12 cellular contexts compared by ENCODE assay signal in genomic region chr10:43781480-43782361, GRCh38.
DNase-seq lines count a peak whose midpoint lies in the region; ATAC-seq lines count a peak whose summit lies in the region.
"Had no signal": no experiment of that assay in that cellular context is flagged by ENCODE, and none has a peak within 500 bp of the region (broad histone marks: within the 10 kb centered on the region; RNA-seq: fewer than 3 reads in every experiment).

No MANE protein-coding gene starts in this region.

- H4K20me1 ChIP-seq in BLaER1 = no peaks in the 10 kb centered on the region

- H3K4me1 ChIP-seq in BLaER1 = peaks cover 59% of the 10 kb centered on the region
- H3K4me1 ChIP-seq: esophagus squamous epithelium, neural progenitor cell had no signal

- CTCF ChIA-PET in activated CD4-positive, alpha-beta T cell treated with anti-CD3 and anti-CD28 coated beads, Interleukin-2, amount 10 ng/mL, durations not matched to agents 7 days and 5 days (lab: Charles Lee) = no interaction called here

- POLR2A ChIA-PET in activated CD4-positive, alpha-beta T cell treated with anti-CD3 and anti-CD28 coated beads, Interleukin-2, amount 10 ng/mL, durations not matched to agents 7 days and 5 days (lab: Charles Lee) = no interaction called here

- H3K27ac ChIP-seq in BLaER1 = peak overlapping the region; percentile 45
- H3K27ac ChIP-seq: esophagus squamous epithelium, neural progenitor cell had no signal

- DNase-seq in activated CD4-positive, alpha-beta T cell treated with anti-CD3 and anti-CD28 coated beads, Interleukin-2, amount 10 ng/mL, durations not matched to agents 7 days and 5 days = peak; percentile 13
- DNase-seq in myocyte (ENCODE audit: low read depth) = peak; percentile 69
- DNase-seq in LoVo (ENCODE audit: low spot score) = no peak
- DNase-seq in DMS153 (lab: John Stamatoyannopoulos, UW) = no peak
- no peak for DNase-seq in NCI-H2196 treated with DMSO at 0.1 percent for 48 hours (lab: John Stamatoyannopoulos, UW; ENCODE audit: unreplicated experiment)
- DNase-seq: esophagus squamous epithelium, NCI-H2107 had no signal

- ATAC-seq in GM21786 (IDR thresholded peaks at IDR 0.05; ENCODE audit: unreplicated experiment) (peak; percentile 77), HG02884 (IDR thresholded peaks at IDR 0.05; ENCODE audit: unreplicated experiment) (no peak)
- ATAC-seq: CD8-positive, alpha-beta T cell had no signal

- H3K36me3 Mint-ChIP-seq in activated CD4-positive, alpha-beta T cell treated with anti-CD3 and anti-CD28 coated beads, Interleukin-2, amount 10 ng/mL, durations not matched to agents 7 days and 5 days (ENCODE audit: low read depth) = no peaks in the 10 kb centered on the region
- H3K36me3 Mint-ChIP-seq: CD8-positive, alpha-beta T cell; neural progenitor cell had no signal

- peaks cover 24% of the 10 kb centered on the region for H3K4me1 Mint-ChIP-seq in activated CD4-positive, alpha-beta T cell treated with anti-CD3 and anti-CD28 coated beads, Interleukin-2, amount 10 ng/mL, durations not matched to agents 7 days and 5 days

- H3K9me3 ChIP-seq in BLaER1 = no peaks in the 10 kb centered on the region; the same call in 1 of the 2 replicates
- H3K9me3 ChIP-seq: esophagus squamous epithelium had no signal

- no peak overlapping the region for H3K4me3 Mint-ChIP-seq in activated CD4-positive, alpha-beta T cell treated with anti-CD3 and anti-CD28 coated beads, Interleukin-2, amount 10 ng/mL, durations not matched to agents 7 days and 5 days
- H3K4me3 Mint-ChIP-seq: CD8-positive, alpha-beta T cell; neural progenitor cell had no signal

- no peaks in the 10 kb centered on the region for H3K36me3 ChIP-seq in BLaER1
- H3K36me3 ChIP-seq: esophagus squamous epithelium, neural progenitor cell had no signal

- H3K27me3 ChIP-seq in BLaER1 = no peaks in the 10 kb centered on the region
- H3K27me3 ChIP-seq: esophagus squamous epithelium, neural progenitor cell had no signal

- no peak overlapping the region for H3K9ac ChIP-seq in BLaER1
- H3K9ac ChIP-seq: neural progenitor cell had no signal

- no peak overlapping the region for H3K27ac Mint-ChIP-seq in activated CD4-positive, alpha-beta T cell treated with anti-CD3 and anti-CD28 coated beads, Interleukin-2, amount 10 ng/mL, durations not matched to agents 7 days and 5 days
- H3K27ac Mint-ChIP-seq: CD8-positive, alpha-beta T cell; neural progenitor cell had no signal

- H3K9me3 Mint-ChIP-seq in activated CD4-positive, alpha-beta T cell treated with anti-CD3 and anti-CD28 coated beads, Interleukin-2, amount 10 ng/mL, durations not matched to agents 7 days and 5 days = no peaks in the 10 kb centered on the region
- H3K9me3 Mint-ChIP-seq: CD8-positive, alpha-beta T cell; neural progenitor cell had no signal

- no peaks in the 10 kb centered on the region for H3K27me3 Mint-ChIP-seq in activated CD4-positive, alpha-beta T cell treated with anti-CD3 and anti-CD28 coated beads, Interleukin-2, amount 10 ng/mL, durations not matched to agents 7 days and 5 days

- H3K4me3 ChIP-seq in BLaER1 = no peak overlapping the region
- H3K4me3 ChIP-seq: esophagus squamous epithelium, neural progenitor cell had no signal

- peak overlapping the region; percentile 62 for H3K4me2 ChIP-seq in BLaER1
- H3K4me2 ChIP-seq: neural progenitor cell had no signal

Comparison
In these comparisons a context has a peak if more than half of its experiments do, and no peak if none do; other contexts are left out.
1. DNase-seq: peak in activated CD4-positive, alpha-beta T cell treated with anti-CD3 and anti-CD28 coated beads, Interleukin-2, amount 10 ng/mL, durations not matched to agents 7 days and 5 days (single experiment) and myocyte (single experiment); none in LoVo (single experiment), DMS153 (single experiment) and NCI-H2196 treated with DMSO at 0.1 percent for 48 hours (single experiment).